ENCODE assay signal across 27 cellular contexts in the genomic region with DNA sequence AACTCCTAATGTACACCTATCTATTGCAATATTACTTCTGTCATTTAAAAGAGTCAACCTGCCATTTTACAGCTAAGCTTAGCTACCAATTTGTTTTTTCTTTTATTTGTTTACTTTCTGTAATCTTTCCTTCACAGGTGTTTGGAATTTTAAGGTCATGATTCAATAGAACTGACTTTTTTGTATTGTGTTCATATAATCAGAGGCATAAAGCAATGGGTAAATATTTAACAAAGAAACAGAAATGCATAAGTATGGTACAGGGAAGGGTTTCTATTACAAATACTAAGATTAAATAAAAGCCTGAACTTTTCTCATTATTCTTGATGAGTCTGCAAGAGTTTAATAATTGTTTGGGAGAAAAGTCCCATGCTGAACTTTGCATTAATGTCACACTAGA.
"Had no signal": no experiment of that assay in that cellular context is flagged by ENCODE, and none has a peak within 500 bp of the region (broad histone marks: within the 10 kb centered on the region; RNA-seq: fewer than 3 reads in every experiment).

No MANE protein-coding gene starts in this region.

- H3K27me3 Mint-ChIP-seq: activated CD4-positive, alpha-beta T cell treated with anti-CD3 and anti-CD28 coated beads, Interleukin-2, amount 10 ng/mL, durations not matched to agents 24 days and 14 days; activated CD8-positive, alpha-beta T cell treated with anti-CD3 and anti-CD28 coated beads for 36 hours; activated naive CD8-positive, alpha-beta T cell treated with anti-CD3 and anti-CD28 coated beads for 36 hours had no signal

- H3K9me3 ChIP-seq: MG63, SJCRH30 had no signal

- H3K27ac ChIP-seq: brain microvascular endothelial cell, SJCRH30, SK-N-MC had no signal

- H3K27me3 ChIP-seq: brain microvascular endothelial cell, MG63, SJCRH30 had no signal

- H3K36me3 Mint-ChIP-seq: activated naive CD8-positive, alpha-beta T cell treated with anti-CD3 and anti-CD28 coated beads for 36 hours had no signal

- DNase-seq: activated CD4-positive, alpha-beta T cell treated with anti-CD3 and anti-CD28 coated beads, Interleukin-2, amount 10 ng/mL, durations not matched to agents 24 days and 14 days; activated CD4-positive, alpha-beta T cell treated with anti-CD3 and anti-CD28 coated beads, Interleukin-2, amount 50 U/mL, for 4 hours; activated CD8-positive, alpha-beta T cell treated with anti-CD3 and anti-CD28 coated beads for 36 hours; activated effector memory CD4-positive, alpha-beta T cell treated with anti-CD3 and anti-CD28 coated beads, Interleukin-2, amount 50 U/mL, for 16 hours; activated naive CD4-positive, alpha-beta T cell; activated naive CD4-positive, alpha-beta T cell treated with anti-CD3 and anti-CD28 coated beads, Interleukin-2, amount 50 U/mL, for 16 hours; activated naive CD8-positive, alpha-beta T cell treated with anti-CD3 and anti-CD28 coated beads for 36 hours; activated T-cell treated with anti-CD3 and anti-CD28 coated beads, Interleukin-2, amount 50 U/mL, for 1 hour; activated T-cell treated with anti-CD3 and anti-CD28 coated beads, Interleukin-2, amount 50 U/mL, for 72 hours; amniotic stem cell; aorta; brain microvascular endothelial cell; central memory CD4-positive, alpha-beta T cell; KG1; MG63; NCI-H1092; NCI-H1436 treated with DMSO at 0.1 percent for 48 hours; NCI-H1694 treated with DMSO at 0.1 percent for 48 hours; NCI-H2029; NCI-H345; NCI-H524 treated with DMSO at 0.1 percent for 48 hours; NK-92 treated with Interleukin-12 subunit alpha and Interleukin-12 subunit beta, amount 100 ng/mL, for 24 hours; SHP77; SJCRH30 had no signal

- H3K4me3 Mint-ChIP-seq: activated CD4-positive, alpha-beta T cell treated with anti-CD3 and anti-CD28 coated beads, Interleukin-2, amount 10 ng/mL, durations not matched to agents 24 days and 14 days; activated CD8-positive, alpha-beta T cell treated with anti-CD3 and anti-CD28 coated beads for 36 hours; activated naive CD8-positive, alpha-beta T cell treated with anti-CD3 and anti-CD28 coated beads for 36 hours; activated T-cell treated with anti-CD3 and anti-CD28 coated beads, Interleukin-2, amount 50 U/mL, for 72 hours; activated T-helper 17 cell treated with anti-CD3 and anti-CD28 coated beads, Interleukin-2, amount 50 U/mL, for 72 hours; T-helper 2 cell treated with Interferon-gamma antibody and Interleukin-4, amounts not matched to agents 5 μg/mL and 100 μg/mL, for 36 hours had no signal

- H3K4me1 Mint-ChIP-seq: activated CD4-positive, alpha-beta T cell treated with anti-CD3 and anti-CD28 coated beads, Interleukin-2, amount 10 ng/mL, durations not matched to agents 24 days and 14 days; activated naive CD8-positive, alpha-beta T cell treated with anti-CD3 and anti-CD28 coated beads for 36 hours; activated T-helper 17 cell treated with anti-CD3 and anti-CD28 coated beads, Interleukin-2, amount 50 U/mL, for 72 hours had no signal

- H3K27ac Mint-ChIP-seq: activated CD4-positive, alpha-beta T cell treated with anti-CD3 and anti-CD28 coated beads, Interleukin-2, amount 10 ng/mL, durations not matched to agents 24 days and 14 days; activated CD8-positive, alpha-beta T cell treated with anti-CD3 and anti-CD28 coated beads for 36 hours; activated naive CD8-positive, alpha-beta T cell treated with anti-CD3 and anti-CD28 coated beads for 36 hours; activated T-cell treated with anti-CD3 and anti-CD28 coated beads, Interleukin-2, amount 50 U/mL, for 72 hours; activated T-helper 17 cell treated with anti-CD3 and anti-CD28 coated beads, Interleukin-2, amount 50 U/mL, for 72 hours; T-helper 2 cell treated with Interferon-gamma antibody and Interleukin-4, amounts not matched to agents 5 μg/mL and 100 μg/mL, for 36 hours had no signal

- H3K36me3 ChIP-seq: brain microvascular endothelial cell, MG63, SJCRH30 had no signal

- H3K9me3 Mint-ChIP-seq: activated CD4-positive, alpha-beta T cell treated with anti-CD3 and anti-CD28 coated beads, Interleukin-2, amount 10 ng/mL, durations not matched to agents 24 days and 14 days; activated CD8-positive, alpha-beta T cell treated with anti-CD3 and anti-CD28 coated beads for 36 hours; activated naive CD8-positive, alpha-beta T cell treated with anti-CD3 and anti-CD28 coated beads for 36 hours; activated T-cell treated with anti-CD3 and anti-CD28 coated beads, Interleukin-2, amount 50 U/mL, for 72 hours; activated T-helper 17 cell treated with anti-CD3 and anti-CD28 coated beads, Interleukin-2, amount 50 U/mL, for 72 hours; T-helper 2 cell treated with Interferon-gamma antibody and Interleukin-4, amounts not matched to agents 5 μg/mL and 100 μg/mL, for 36 hours had no signal

- H3K4me3 ChIP-seq: MG63, SJCRH30, SK-N-MC had no signal

- H3K4me1 ChIP-seq: SJCRH30 had no signal
